8 cellular contexts compared by ENCODE assay signal in genomic region chr11:2888266-2888968, GRCh38.
DNase-seq lines count a peak whose midpoint lies in the region; ATAC-seq and TF ChIP-seq lines count a peak whose summit lies in the region.

No MANE protein-coding gene starts in this region.

- H3K4me3 ChIP-seq in WI38 (ENCODE audit: low read depth, low read length), result no peak overlapping the region

- ATAC-seq in GM21515 (IDR thresholded peaks at IDR 0.05; ENCODE audit: unreplicated experiment) (peak; percentile 36), GM19455 (IDR thresholded peaks at IDR 0.05; ENCODE audit: unreplicated experiment) (no peak)

- peak; percentile 93 for TF ChIP-seq CTCF in WI38 (IDR thresholded peaks at IDR 0.05; ENCODE audit: low read depth, low read length)

- DNase-seq in AG08395 (ENCODE audit: low spot score) (peak; percentile 85), NCI-H2171 (lab: John Stamatoyannopoulos, UW) (peak; percentile 20), brain pericyte (ENCODE audit: low read depth, low spot score) (peak; percentile 58), inferior parietal cortex (ENCODE audit: extremely low spot score) (peak; percentile 91)
- peak; percentile 73 to 79 for DNase-seq in stimulated activated CD4-positive, alpha-beta T cell treated with anti-CD3 and anti-CD28 coated beads, Interleukin-15, amount 100 ng/mL, for 1 hour (ENCODE audit: low read depth in 1 of 2, low spot score in 1 of 2)

Comparison
In these comparisons a context has a peak if more than half of its experiments do, and no peak if none do; other contexts are left out.
1. DNase-seq: peak in every context shown above with its lines; median percentile 91 in inferior parietal cortex; 85 in AG08395; 76 in stimulated activated CD4-positive, alpha-beta T cell treated with anti-CD3 and anti-CD28 coated beads, Interleukin-15, amount 100 ng/mL, for 1 hour; 58 in brain pericyte; 20 in NCI-H2171.